9 cellular contexts compared by ENCODE assay signal in genomic region chr1:209743145-209743482, GRCh38. TPM values are rescaled to one million over a fixed set of nuclear protein-coding genes. Genes with fewer than 3 reads are reported as not detected.
DNase-seq lines count a peak whose midpoint lies in the region; ATAC-seq and TF ChIP-seq lines count a peak whose summit lies in the region.
"Had no signal": no experiment of that assay in that cellular context is flagged by ENCODE, and none has a peak within 500 bp of the region (broad histone marks: within the 10 kb centered on the region; RNA-seq: fewer than 3 reads in every experiment).

No MANE protein-coding gene starts in this region.

- H3K9me3 ChIP-seq in body of pancreas = no peaks in the 10 kb centered on the region
- H3K9me3 ChIP-seq in BE2C = no peaks in the 10 kb centered on the region

- H3K4me3 ChIP-seq in ACC112 (ENCODE audit: low read depth, low read length) (peak overlapping the region; percentile 71), body of pancreas (no peak overlapping the region), BE2C (ENCODE audit: low read depth, low read length) (no peak overlapping the region)

- TF ChIP-seq CTCF in body of pancreas (IDR thresholded peaks at IDR 0.05) (no peak), BE2C (IDR thresholded peaks at IDR 0.05; ENCODE audit: low read depth, low read length) (no peak)

- H3K79me2 ChIP-seq in ACC112 (ENCODE audit: control insufficient read depth, insufficient read depth, low read length, unreplicated experiment) = no peaks in the 10 kb centered on the region

- no peaks in the 10 kb centered on the region for H3K27me3 ChIP-seq in ACC112 (ENCODE audit: insufficient read depth, low read length)
- H3K27me3 ChIP-seq in body of pancreas = no peaks in the 10 kb centered on the region
- no peaks in the 10 kb centered on the region for H3K27me3 ChIP-seq in BE2C

- WGBS in body of pancreas, 2 donors = 29 to 30% methylated on average over 1 to 2 of the region's 2 CpGs

- H3K27ac ChIP-seq in ACC112 (ENCODE audit: low read depth, low read length) = peak overlapping the region; percentile 74
- H3K27ac ChIP-seq in body of pancreas = peak overlapping the region in 3 of 4 donors; percentile 31 to 59 (median 57)

- H2AFZ ChIP-seq in ACC112 (ENCODE audit: low read length, unreplicated experiment) = peak overlapping the region; percentile 35

- TF ChIP-seq POLR2A in body of pancreas (IDR thresholded peaks at IDR 0.05) = no peak

- H3K4me1 ChIP-seq in ACC112 (ENCODE audit: control insufficient read depth, insufficient read depth, low read length, unreplicated experiment) (peaks cover 27% of the 10 kb centered on the region), body of pancreas (peaks cover 33% of the 10 kb centered on the region), BE2C (peaks cover 3% of the 10 kb centered on the region; the same call in 1 of the 2 replicates)

- H3K36me3 ChIP-seq in ACC112 (ENCODE audit: insufficient read depth, low read length) = no peaks in the 10 kb centered on the region
- no peaks in the 10 kb centered on the region for H3K36me3 ChIP-seq in body of pancreas (replicated peaks in 1 of 2; ENCODE audit: insufficient read depth in 1 of 2, low read depth in 2 of 2)
- H3K36me3 ChIP-seq in BE2C = no peaks in the 10 kb centered on the region

- intact Hi-C loops in body of pancreas (cut with DNase I) = no loop called here

- no peak for ATAC-seq in body of pancreas
- ATAC-seq in GM19351 (IDR thresholded peaks at IDR 0.05; ENCODE audit: unreplicated experiment) = no peak

- peak; percentile 56 for DNase-seq in HCEC 1CT
- DNase-seq in body of pancreas = peak; percentile 22 to 57 (median 53)
- DNase-seq in medulla oblongata (ENCODE audit: extremely low spot score) = peak; percentile 51
- no peak for DNase-seq in activated effector memory CD4-positive, alpha-beta T cell treated with Interleukin-2 at 50 U/mL for 16 hours
- DNase-seq in BE2C = no peak
- no peak for DNase-seq in DMS53 treated with DMSO at 0.1 percent for 48 hours (lab: John Stamatoyannopoulos, UW; ENCODE audit: unreplicated experiment)

RNA-seq across cellular contexts. Expression of gene TRAF3IP3, which starts 12.7 kb away (rescaled TPM):
- total RNA-seq in body of pancreas = 1 to 10 TPM; 3.6 to 4.7 TPM
- polyA plus RNA-seq in BE2C (2012; ENCODE audit: insufficient read depth, insufficient read length, low read depth) = 0.40 TPM
- total RNA-seq: dermis microvascular lymphatic vessel endothelial cell had no signal

RNA-seq across cellular contexts. Expression of gene HSD11B1, which starts 38.5 kb away (rescaled TPM):
- 1 to 10 TPM in 1 of 2 donors, under 1 TPM in 1; 0.66 to 3.6 TPM for total RNA-seq in body of pancreas
- polyA plus RNA-seq in BE2C (2012; ENCODE audit: insufficient read depth, insufficient read length, low read depth) = not detected
- total RNA-seq: dermis microvascular lymphatic vessel endothelial cell had no signal

RNA-seq across cellular contexts. Expression of gene C1orf74, which starts 41.2 kb away (rescaled TPM):
- 1 to 10 TPM in 1 of 2 donors, under 1 TPM in 1; 0.33 to 1.0 TPM for total RNA-seq in body of pancreas
- polyA plus RNA-seq in BE2C (2012; ENCODE audit: insufficient read depth, insufficient read length, low read depth) = 5.2 TPM

Comparison
In these comparisons a context has a peak if more than half of its experiments do, and no peak if none do; other contexts are left out.
1. DNase-seq: peak in HCEC 1CT (single experiment), body of pancreas (4 of 4) and medulla oblongata (single experiment); none in activated effector memory CD4-positive, alpha-beta T cell treated with Interleukin-2 at 50 U/mL for 16 hours (single experiment), BE2C (single experiment) and DMS53 treated with DMSO at 0.1 percent for 48 hours (single experiment).